9 cellular contexts compared by ENCODE assay signal in the genomic region with DNA sequence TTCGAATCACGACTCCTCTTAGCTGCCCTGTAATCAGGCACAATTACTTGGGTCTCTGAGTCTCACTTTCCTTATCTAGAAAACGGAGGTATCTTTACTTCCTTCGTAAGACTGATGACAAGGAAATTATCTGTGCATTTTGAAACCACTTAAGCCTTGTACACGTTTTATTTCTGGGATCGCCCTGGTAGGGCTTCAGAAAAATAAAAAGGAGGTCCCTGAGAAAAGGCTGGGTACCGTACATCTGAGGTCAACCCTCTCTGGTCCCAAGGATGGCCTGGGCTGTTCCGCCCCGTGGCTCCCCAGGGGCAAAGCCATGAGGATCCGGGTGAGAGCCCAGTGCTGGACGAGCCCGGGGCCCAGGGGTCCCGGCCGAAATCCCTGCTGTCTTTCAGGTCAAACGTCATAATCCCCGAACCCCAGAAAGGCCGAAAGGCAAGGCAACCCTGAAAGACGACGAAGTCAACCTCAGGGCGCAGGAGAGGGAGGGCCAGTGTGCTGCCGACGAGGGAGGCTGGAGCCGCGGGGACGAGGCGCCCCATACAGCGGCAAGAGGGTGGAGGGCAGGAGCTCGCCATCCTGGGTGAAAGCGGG. TPM values are rescaled to one million over a fixed set of nuclear protein-coding genes. Genes with fewer than 3 reads are reported as not detected.
DNase-seq lines count a peak whose midpoint lies in the region; ATAC-seq and TF ChIP-seq lines count a peak whose summit lies in the region.
"Had no signal": no experiment of that assay in that cellular context is flagged by ENCODE, and none has a peak within 500 bp of the region (broad histone marks: within the 10 kb centered on the region; RNA-seq: fewer than 3 reads in every experiment).

No MANE protein-coding gene starts in this region.

- peak overlapping the region; percentile 89 for H3K4me3 ChIP-seq in iPS-11a (ENCODE audit: low read depth, low read length)

- no peaks in the 10 kb centered on the region for H3K27me3 Mint-ChIP-seq in Calu3 (ENCODE audit: unreplicated experiment)
- no peaks in the 10 kb centered on the region for H3K27me3 Mint-ChIP-seq in activated CD8-positive, alpha-beta T cell treated with anti-CD3 and anti-CD28 coated beads, Interleukin-2, amount 10 ng/mL, durations not matched to agents 7 days and 5 days (ENCODE audit: low read depth)
- H3K27me3 Mint-ChIP-seq in stimulated activated naive CD8-positive, alpha-beta T cell treated with anti-CD3 and anti-CD28 coated beads, Interleukin-15, Interleukin-2, amounts not matched to agents 100 ng/mL and 50 ng/mL, for 24 hours = no peaks in the 10 kb centered on the region

- intact Hi-C loops in Calu3 (cut with micrococcal nuclease; ENCODE audit: unreplicated experiment) = no loop called here

- peaks cover 53% of the 10 kb centered on the region for H3K36me3 Mint-ChIP-seq in Calu3 (ENCODE audit: insufficient read depth, unreplicated experiment)
- H3K36me3 Mint-ChIP-seq in activated CD8-positive, alpha-beta T cell treated with anti-CD3 and anti-CD28 coated beads, Interleukin-2, amount 10 ng/mL, durations not matched to agents 7 days and 5 days (ENCODE audit: low read depth) = peaks cover 43% of the 10 kb centered on the region
- H3K36me3 Mint-ChIP-seq in stimulated activated naive CD8-positive, alpha-beta T cell treated with anti-CD3 and anti-CD28 coated beads, Interleukin-15, Interleukin-2, amounts not matched to agents 100 ng/mL and 50 ng/mL, for 24 hours (ENCODE audit: low read depth) = peaks cover 42% of the 10 kb centered on the region

- peak; percentile 1 for ATAC-seq in HG02623 (IDR thresholded peaks at IDR 0.05; ENCODE audit: unreplicated experiment)
- peak; percentile 1 for ATAC-seq in activated CD8-positive, alpha-beta T cell treated with anti-CD3 and anti-CD28 coated beads, Interleukin-2, amount 10 ng/mL, durations not matched to agents 7 days and 5 days
- ATAC-seq in GM19328 (IDR thresholded peaks at IDR 0.05; ENCODE audit: unreplicated experiment) = no peak

- H3K4me1 Mint-ChIP-seq in Calu3 (ENCODE audit: low read depth, unreplicated experiment) = peaks cover 22% of the 10 kb centered on the region
- H3K4me1 Mint-ChIP-seq in activated CD8-positive, alpha-beta T cell treated with anti-CD3 and anti-CD28 coated beads, Interleukin-2, amount 10 ng/mL, durations not matched to agents 7 days and 5 days (ENCODE audit: low read depth) = peaks cover 50% of the 10 kb centered on the region
- peaks cover 64% of the 10 kb centered on the region for H3K4me1 Mint-ChIP-seq in stimulated activated naive CD8-positive, alpha-beta T cell treated with anti-CD3 and anti-CD28 coated beads, Interleukin-15, Interleukin-2, amounts not matched to agents 100 ng/mL and 50 ng/mL, for 24 hours (ENCODE audit: low read depth)

- no peak for DNase-seq in Calu3
- no peak for DNase-seq in activated CD8-positive, alpha-beta T cell treated with anti-CD3 and anti-CD28 coated beads, Interleukin-2, amount 10 ng/mL, durations not matched to agents 7 days and 5 days
- no peak for DNase-seq in DMS153 (lab: John Stamatoyannopoulos, UW)
- DNase-seq in erythroblast (lab: John Stamatoyannopoulos, UW) = no peak

- CTCF ChIA-PET in Calu3 (lab: Charles Lee) = interaction anchor here (1.0 to 1.7 kb wide), 5 partner anchors 25 to 194 kb away, joined by 3 to 9 read pairs (median 5); partner anchors contain the start of gene HSD3B7
- CTCF ChIA-PET in activated CD8-positive, alpha-beta T cell treated with anti-CD3 and anti-CD28 coated beads, Interleukin-2, amount 10 ng/mL, durations not matched to agents 7 days and 5 days (lab: Charles Lee) = interaction anchor here (0.9 to 5.2 kb wide), 2 partner anchors 36 to 280 kb away, joined by 3 to 44 read pairs; partner anchors contain the start of gene ARMC5

- no peak for TF ChIP-seq CTCF in Calu3 (IDR thresholded peaks at IDR 0.05; ENCODE audit: unreplicated experiment)

- H3K9me3 Mint-ChIP-seq in Calu3 (ENCODE audit: low read depth, unreplicated experiment) = no peaks in the 10 kb centered on the region
- H3K9me3 Mint-ChIP-seq in activated CD8-positive, alpha-beta T cell treated with anti-CD3 and anti-CD28 coated beads, Interleukin-2, amount 10 ng/mL, durations not matched to agents 7 days and 5 days (ENCODE audit: insufficient read depth) = no peaks in the 10 kb centered on the region
- H3K9me3 Mint-ChIP-seq in stimulated activated naive CD8-positive, alpha-beta T cell treated with anti-CD3 and anti-CD28 coated beads, Interleukin-15, Interleukin-2, amounts not matched to agents 100 ng/mL and 50 ng/mL, for 24 hours = no peaks in the 10 kb centered on the region

- BruUV-seq in Calu3 (replicated peaks; lab: Mats Ljungman, UMichigan) = TSS peak; percentile 91

- POLR2A ChIA-PET in activated CD8-positive, alpha-beta T cell treated with anti-CD3 and anti-CD28 coated beads, Interleukin-2, amount 10 ng/mL, durations not matched to agents 7 days and 5 days (lab: Charles Lee) = interaction anchor here (0.6 to 6.2 kb wide), 35 partner anchors 9 to 695 kb away, joined by 3 to 87 read pairs (median 5); partner anchors contain the start of genes ARMC5, KAT8, PRSS36 and PYCARD

- H3K4me3 Mint-ChIP-seq in Calu3 (ENCODE audit: low read depth, unreplicated experiment) = peak overlapping the region; percentile 82
- peak overlapping the region; percentile 94 for H3K4me3 Mint-ChIP-seq in activated CD8-positive, alpha-beta T cell treated with anti-CD3 and anti-CD28 coated beads, Interleukin-2, amount 10 ng/mL, durations not matched to agents 7 days and 5 days
- H3K4me3 Mint-ChIP-seq in stimulated activated naive CD8-positive, alpha-beta T cell treated with anti-CD3 and anti-CD28 coated beads, Interleukin-15, Interleukin-2, amounts not matched to agents 100 ng/mL and 50 ng/mL, for 24 hours = peak overlapping the region; percentile 91

- H3K27ac Mint-ChIP-seq in Calu3 (ENCODE audit: unreplicated experiment) = peak overlapping the region; percentile 97
- peak overlapping the region; percentile 97 for H3K27ac Mint-ChIP-seq in activated CD8-positive, alpha-beta T cell treated with anti-CD3 and anti-CD28 coated beads, Interleukin-2, amount 10 ng/mL, durations not matched to agents 7 days and 5 days
- H3K27ac Mint-ChIP-seq in stimulated activated naive CD8-positive, alpha-beta T cell treated with anti-CD3 and anti-CD28 coated beads, Interleukin-15, Interleukin-2, amounts not matched to agents 100 ng/mL and 50 ng/mL, for 24 hours = peak overlapping the region; percentile 99

- TF ChIP-seq POLR2A in erythroblast (IDR thresholded peaks at IDR 0.05; ENCODE audit: low read length) = no peak

RNA-seq across cellular contexts. Expression of gene FUS, which starts 0.7 kb away (rescaled TPM):
- total RNA-seq in Calu3 (2022) = 550 and 629 TPM in 2 replicates
- total RNA-seq in activated CD8-positive, alpha-beta T cell treated with anti-CD3 and anti-CD28 coated beads, Interleukin-2, amount 10 ng/mL, durations not matched to agents 7 days and 5 days = 100 to 1,000 TPM; 536 to 569 TPM

RNA-seq across cellular contexts. Expression of gene PYCARD, which starts 23.3 kb away (rescaled TPM):
- total RNA-seq in Calu3 (2022) = 24.3 and 30.9 TPM in 2 replicates
- 10 to 100 TPM; 97.7 to 99.5 TPM for total RNA-seq in activated CD8-positive, alpha-beta T cell treated with anti-CD3 and anti-CD28 coated beads, Interleukin-2, amount 10 ng/mL, durations not matched to agents 7 days and 5 days

RNA-seq across cellular contexts. Expression of gene PRSS36, which starts 29.4 kb away (rescaled TPM):
- total RNA-seq in Calu3 (2022) = 1.6 TPM in 2 replicates
- total RNA-seq in activated CD8-positive, alpha-beta T cell treated with anti-CD3 and anti-CD28 coated beads, Interleukin-2, amount 10 ng/mL, durations not matched to agents 7 days and 5 days = 1 to 10 TPM in 1 of 2 experiments, under 1 TPM in 1; 0.95 to 1.3 TPM

RNA-seq across cellular contexts. Expression of gene TRIM72, which starts 34.7 kb away (rescaled TPM):
- total RNA-seq in Calu3 (2022) = not detected in 2 replicates
- total RNA-seq in activated CD8-positive, alpha-beta T cell treated with anti-CD3 and anti-CD28 coated beads, Interleukin-2, amount 10 ng/mL, durations not matched to agents 7 days and 5 days = not detected

RNA-seq across cellular contexts. Expression of gene PYDC1, which starts 37.7 kb away (rescaled TPM):
- not detected in 2 replicates for total RNA-seq in Calu3 (2022)
- total RNA-seq in activated CD8-positive, alpha-beta T cell treated with anti-CD3 and anti-CD28 coated beads, Interleukin-2, amount 10 ng/mL, durations not matched to agents 7 days and 5 days = not detected
- total RNA-seq: LHCN-M2 had no signal
